Comparison of ENCODE assay signal across 32 cellular contexts in the genomic region with DNA sequence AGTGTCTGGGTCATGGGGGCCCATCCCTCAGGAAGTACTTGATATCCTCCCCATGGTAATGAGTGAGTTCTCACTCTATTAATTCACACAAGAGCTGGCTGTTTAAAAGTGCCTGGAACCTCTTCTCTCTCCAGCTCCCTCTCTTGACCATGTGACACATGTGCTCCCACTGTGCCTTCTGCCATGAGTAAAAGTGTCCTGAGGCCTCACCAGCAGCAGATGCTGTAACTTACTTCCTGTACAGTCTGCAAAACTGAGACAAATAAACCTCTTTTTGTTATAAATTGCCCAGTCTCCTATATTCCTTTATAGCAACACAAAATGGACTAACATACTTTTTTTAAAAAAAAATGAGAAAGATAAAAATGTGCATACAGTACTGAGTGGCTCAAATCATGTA. TPM values are rescaled to one million over a fixed set of nuclear protein-coding genes. Genes with fewer than 3 reads are reported as not detected.
DNase-seq lines count a peak whose midpoint lies in the region; ATAC-seq, FAIRE-seq and TF ChIP-seq lines count a peak whose summit lies in the region.
"Had no signal": no experiment of that assay in that cellular context is flagged by ENCODE, and none has a peak within 500 bp of the region (broad histone marks: within the 10 kb centered on the region; RNA-seq: fewer than 3 reads in every experiment).

No MANE protein-coding gene starts in this region.

- H3K9me3 Mint-ChIP-seq in natural killer cell: no peaks in the 10 kb centered on the region
- no peaks in the 10 kb centered on the region for H3K9me3 Mint-ChIP-seq in natural killer cell treated with Interleukin-12 subunit alpha and Interleukin-12 subunit beta and Interleukin-15 and Interleukin-18, amount 100 ng/mL, for 72 hours
- H3K9me3 Mint-ChIP-seq: activated CD4-positive, alpha-beta memory T cell treated with anti-CD3 and anti-CD28 coated beads for 36 hours; activated naive CD4-positive, alpha-beta T cell treated with anti-CD3 and anti-CD28 coated beads, Interleukin-2, amount 10 ng/mL, durations not matched to agents 7 days and 5 days; activated T-helper 1 cell treated with anti-CD3 and anti-CD28 coated beads, Interleukin-12 subunit alpha, Interleukin-12 subunit beta, Interleukin-2, Interleukin-4 antibody, amounts not matched to agents 30 ng/mL and 10 ng/mL and 1 ng/mL, durations not matched to agents 14 hours and 24 hours and 36 hours; nephron had no signal

- H2BK15ac ChIP-seq in H1 (ENCODE audit: low read length): no peak overlapping the region

- no peak overlapping the region for H4K5ac ChIP-seq in H1 (ENCODE audit: insufficient read length, low read depth, low read length)

- H3K4me3 ChIP-seq in NB4 (ENCODE audit: low read depth, low read length) (no peak overlapping the region), H1 (ENCODE audit: extremely low read depth in 1 of 4, insufficient read depth in 2 of 4, low read depth in 3 of 4, low read length in 4 of 4) (no peak overlapping the region)
- H3K4me3 ChIP-seq: BLaER1 treated with 17β-estradiol and CSF1 and Interleukin-3, amounts not matched to agents 10 nM and 100 nM; GM23248; lung; mucosa of descending colon; SJCRH30; tibial nerve had no signal

- H2BK5ac ChIP-seq in H1 (ENCODE audit: low read depth, low read length): no peak overlapping the region

- H3K27me3 ChIP-seq in H1 (replicated peaks in 1 of 4; ENCODE audit: control insufficient read depth in 3 of 4, extremely low read depth in 1 of 4, insufficient read depth in 3 of 4, low read length in 3 of 4): no peaks in the 10 kb centered on the region
- H3K27me3 ChIP-seq: BLaER1 treated with 17β-estradiol and CSF1 and Interleukin-3, amounts not matched to agents 10 nM and 100 nM; SJCRH30; tibial nerve had no signal

- H3K27ac ChIP-seq in H1 (ENCODE audit: low read depth, low read length): no peak overlapping the region
- H3K27ac ChIP-seq: BLaER1 treated with 17β-estradiol and CSF1 and Interleukin-3, amounts not matched to agents 10 nM and 100 nM; GM23248; HL-60; SJCRH30; tibial nerve had no signal

- H2AFZ ChIP-seq in H1 (ENCODE audit: low read length): no peak overlapping the region
- H2AFZ ChIP-seq: GM23248 had no signal

- no peak for TF ChIP-seq POLR2A in NB4 (IDR thresholded peaks at IDR 0.05; ENCODE audit: extremely low read depth, insufficient read length)
- no peak for TF ChIP-seq POLR2A in H1 (IDR thresholded peaks at IDR 0.05; ENCODE audit: control extremely low read depth in 1 of 2, low read depth in 2 of 2, low read length in 2 of 2)

- H2BK20ac ChIP-seq in H1 (ENCODE audit: low read length): no peak overlapping the region

- ATAC-seq in natural killer cell (no peak), GM18873 (IDR thresholded peaks at IDR 0.05; ENCODE audit: low FRiP score, unreplicated experiment) (no peak), SK-N-SH treated with all-trans-retinoic acid at 6 μM for 48 hours (no peak)
- no peak for ATAC-seq in natural killer cell treated with Interleukin-12 subunit alpha and Interleukin-12 subunit beta and Interleukin-15 and Interleukin-18, amount 100 ng/mL, for 72 hours
- ATAC-seq: mucosa of descending colon had no signal

- intact Hi-C loops in natural killer cell (cut with micrococcal nuclease): no loop called here

- H3K4me3 Mint-ChIP-seq in natural killer cell: no peak overlapping the region
- H3K4me3 Mint-ChIP-seq in natural killer cell treated with Interleukin-12 subunit alpha and Interleukin-12 subunit beta and Interleukin-15 and Interleukin-18, amount 100 ng/mL, for 72 hours: no peak overlapping the region
- H3K4me3 Mint-ChIP-seq: activated CD4-positive, alpha-beta memory T cell treated with anti-CD3 and anti-CD28 coated beads for 36 hours; activated naive CD4-positive, alpha-beta T cell treated with anti-CD3 and anti-CD28 coated beads, Interleukin-2, amount 10 ng/mL, durations not matched to agents 7 days and 5 days; activated T-helper 1 cell treated with anti-CD3 and anti-CD28 coated beads, Interleukin-12 subunit alpha, Interleukin-12 subunit beta, Interleukin-2, Interleukin-4 antibody, amounts not matched to agents 30 ng/mL and 10 ng/mL and 1 ng/mL, durations not matched to agents 14 hours and 24 hours and 36 hours; nephron had no signal

- CTCF ChIA-PET in H1 (lab: Charles Lee; ENCODE audit: partially characterized antibody): interaction anchor here (0.7 to 1.5 kb wide), 6 partner anchors 11 to 310 kb away, joined by 3 to 7 read pairs (median 4); no protein-coding TSS in a partner anchor

- TF ChIP-seq EP300 in H1 (IDR thresholded peaks at IDR 0.05; ENCODE audit: borderline replicate concordance in 1 of 2, low read depth in 2 of 2, low read length in 2 of 2): no peak

- TF ChIP-seq CTCF in natural killer cell (IDR thresholded peaks at IDR 0.05): no peak
- no peak for TF ChIP-seq CTCF in NB4 (IDR thresholded peaks at IDR 0.05; ENCODE audit: low read depth, low read length)
- no peak for TF ChIP-seq CTCF in H1 (IDR thresholded peaks at IDR 0.05; ENCODE audit: control extremely low read depth in 1 of 3, insufficient read depth in 1 of 3, low read depth in 1 of 3, low read length in 3 of 3)

- H3K79me2 ChIP-seq in H1 (ENCODE audit: control insufficient read depth in 1 of 2, insufficient read depth in 2 of 2, low read length in 2 of 2): peaks cover 58 to 99% of the 10 kb centered on the region in 2 experiments

- no peak overlapping the region for H2AK5ac ChIP-seq in H1 (ENCODE audit: low read depth, low read length)

- H3K56ac ChIP-seq in H1 (replicated peaks; ENCODE audit: insufficient read length, low read depth, low read length): no peak overlapping the region

- H4K91ac ChIP-seq in H1 (replicated peaks; ENCODE audit: insufficient read length, low read length): no peak overlapping the region

- peaks cover 24 to 25% of the 10 kb centered on the region in 2 experiments for H4K20me1 ChIP-seq in H1 (replicated peaks in 1 of 2; ENCODE audit: control insufficient read depth in 1 of 2, insufficient read depth in 2 of 2, low read length in 2 of 2)

- no peak overlapping the region for H3K4me2 ChIP-seq in H1 (ENCODE audit: insufficient read depth in 1 of 2, low read depth in 2 of 2, low read length in 2 of 2)

- no peak overlapping the region for H3K9ac ChIP-seq in H1 (replicated peaks in 1 of 4; ENCODE audit: extremely low read depth in 1 of 4, low read depth in 3 of 4, low read length in 3 of 4)
- H3K9ac ChIP-seq: BLaER1 treated with 17β-estradiol and CSF1 and Interleukin-3, amounts not matched to agents 10 nM and 100 nM; GM23248 had no signal

- no peak for TF ChIP-seq RAD21 in H1 (IDR thresholded peaks at IDR 0.05 in 1 of 2, conservative IDR thresholded peaks at IDR 0.05 in 1 of 2; ENCODE audit: low read depth in 2 of 2, low read length in 2 of 2)

- H3K79me1 ChIP-seq in H1 (ENCODE audit: low read depth, low read length): peaks cover 3% of the 10 kb centered on the region; the same call in 1 of the 2 replicates

- peaks cover 0 to 40% (median 8%) of the 10 kb centered on the region in 4 experiments; a peak in 5 of 8 replicates for H3K36me3 ChIP-seq in H1 (ENCODE audit: control insufficient read depth in 2 of 4, insufficient read depth in 4 of 4, low read length in 3 of 4)

- no peaks in the 10 kb centered on the region for H3K36me3 Mint-ChIP-seq in natural killer cell
- H3K36me3 Mint-ChIP-seq in natural killer cell treated with Interleukin-12 subunit alpha and Interleukin-12 subunit beta and Interleukin-15 and Interleukin-18, amount 100 ng/mL, for 72 hours: peaks cover 7% of the 10 kb centered on the region

- H3K14ac ChIP-seq in H1 (ENCODE audit: insufficient read length): no peak overlapping the region

- no peak overlapping the region for H4K8ac ChIP-seq in H1 (ENCODE audit: extremely low read depth, insufficient read depth, low read length)

- POLR2A ChIA-PET in H1 (lab: Charles Lee; ENCODE audit: partially characterized antibody): interaction anchor here (0.7 to 2.5 kb wide), 11 partner anchors 9 to 255 kb away, joined by 3 to 22 read pairs (median 4); a partner anchor contains a TSS

- H3K27ac Mint-ChIP-seq in natural killer cell: peak overlapping the region; percentile 36 to 45
- H3K27ac Mint-ChIP-seq in natural killer cell treated with Interleukin-12 subunit alpha and Interleukin-12 subunit beta and Interleukin-15 and Interleukin-18, amount 100 ng/mL, for 72 hours: no peak overlapping the region
- H3K27ac Mint-ChIP-seq: activated CD4-positive, alpha-beta memory T cell treated with anti-CD3 and anti-CD28 coated beads for 36 hours; activated naive CD4-positive, alpha-beta T cell treated with anti-CD3 and anti-CD28 coated beads, Interleukin-2, amount 10 ng/mL, durations not matched to agents 7 days and 5 days; activated T-helper 1 cell treated with anti-CD3 and anti-CD28 coated beads, Interleukin-12 subunit alpha, Interleukin-12 subunit beta, Interleukin-2, Interleukin-4 antibody, amounts not matched to agents 30 ng/mL and 10 ng/mL and 1 ng/mL, durations not matched to agents 14 hours and 24 hours and 36 hours had no signal

- no peak overlapping the region for H3K4ac ChIP-seq in H1 (replicated peaks; ENCODE audit: insufficient read length, low read depth, low read length)

- no peaks in the 10 kb centered on the region for H3K27me3 Mint-ChIP-seq in natural killer cell (ENCODE audit: low read depth in 2 of 2)
- no peaks in the 10 kb centered on the region for H3K27me3 Mint-ChIP-seq in natural killer cell treated with Interleukin-12 subunit alpha and Interleukin-12 subunit beta and Interleukin-15 and Interleukin-18, amount 100 ng/mL, for 72 hours
- H3K27me3 Mint-ChIP-seq: activated CD4-positive, alpha-beta memory T cell treated with anti-CD3 and anti-CD28 coated beads for 36 hours; activated naive CD4-positive, alpha-beta T cell treated with anti-CD3 and anti-CD28 coated beads, Interleukin-2, amount 10 ng/mL, durations not matched to agents 7 days and 5 days; brain had no signal

- no peak overlapping the region; the same call in 1 of the 2 replicates for H3K18ac ChIP-seq in H1 (ENCODE audit: extremely low read depth, low read length)

- FAIRE-seq in H1 (lab: Jason Lieb, UNC): no peak

- no peaks in the 10 kb centered on the region for H3K9me3 ChIP-seq in H1 (ENCODE audit: insufficient read depth in 2 of 2, low read depth in 1 of 2, low read length in 1 of 2)
- H3K9me3 ChIP-seq: BLaER1 treated with 17β-estradiol and CSF1 and Interleukin-3, amounts not matched to agents 10 nM and 100 nM; Caco-2; mucosa of descending colon; tibial nerve had no signal

- no peak overlapping the region for H2BK120ac ChIP-seq in H1 (replicated peaks; ENCODE audit: low read depth, low read length)

- H3K4me1 ChIP-seq in H1 (replicated peaks in 1 of 4; ENCODE audit: control insufficient read depth in 3 of 4, insufficient read depth in 4 of 4, low read length in 3 of 4): peaks cover 0 to 3% (median under 1%) of the 10 kb centered on the region in 4 experiments; a peak in 1 of 7 replicates
- H3K4me1 ChIP-seq: Caco-2 had no signal

- no peak overlapping the region for H2BK12ac ChIP-seq in H1 (ENCODE audit: low read depth, low read length)

- H3K4me1 Mint-ChIP-seq in natural killer cell: peaks cover 52 to 63% of the 10 kb centered on the region in 2 donors
- H3K4me1 Mint-ChIP-seq in natural killer cell treated with Interleukin-12 subunit alpha and Interleukin-12 subunit beta and Interleukin-15 and Interleukin-18, amount 100 ng/mL, for 72 hours (ENCODE audit: low read depth in 2 of 2): peaks cover 34 to 37% of the 10 kb centered on the region in 2 donors

- H3K23me2 ChIP-seq in H1 (ENCODE audit: low read depth, low read length): no peaks in the 10 kb centered on the region

- no peak for DNase-seq in natural killer cell
- no peak for DNase-seq in natural killer cell treated with Interleukin-12 subunit alpha and Interleukin-12 subunit beta and Interleukin-15 and Interleukin-18, amount 100 ng/mL, for 72 hours (ENCODE audit: low spot score)
- DNase-seq in NB4 (ENCODE audit: low read depth): peak; percentile 48
- no peak for DNase-seq in H1 (ENCODE audit: low read depth in 1 of 2, low spot score in 2 of 2)
- no peak for DNase-seq in activated CD4-positive, CD25-positive, alpha-beta regulatory T cell (lab: John Stamatoyannopoulos, UW)
- DNase-seq: activated CD4-positive, alpha-beta memory T cell treated with anti-CD3 and anti-CD28 coated beads for 36 hours; activated naive CD4-positive, alpha-beta T cell treated with anti-CD3 and anti-CD28 coated beads, Interleukin-2, amount 10 ng/mL, durations not matched to agents 7 days and 5 days; amniotic stem cell; Caco-2; cerebellar nuclear complex; dermis blood vessel endothelial cell; DND-41; foreskin melanocyte; GF-D8; GM23248; kidney glomerular epithelial cell; MM.1S; mucosa of descending colon; NCI-H1436; NCI-H2081 treated with DMSO at 0.1 percent for 48 hours; NCI-H748 treated with DMSO at 0.1 percent for 48 hours; SJCRH30; stimulated activated CD4-positive, alpha-beta T cell treated with anti-CD3 and anti-CD28 coated beads, Interleukin-4, amount 100 ng/mL, for 1 hour had no signal

- H3K23ac ChIP-seq in H1 (ENCODE audit: insufficient read length): no peak overlapping the region

RNA-seq across cellular contexts. Expression of a gene that starts 24.0 kb away (rescaled TPM):
- 100 to 1,000 TPM; 193 to 209 (median 202) TPM for total RNA-seq in natural killer cell
- total RNA-seq in natural killer cell treated with Interleukin-12 subunit alpha and Interleukin-12 subunit beta and Interleukin-15 and Interleukin-18, amount 100 ng/mL, for 72 hours: 100 to 1,000 TPM; 134 to 180 TPM
- 169 and 177 TPM in 2 replicates for total RNA-seq in H1 (2021; fragmentation: NEBNext Ultra II Directional; extraction: Animal tissue kit (Norgen Biotek cat#: 25700))
- polyA plus RNA-seq in H1 (2011; rRNA removed): 122 and 143 TPM in 2 replicates
- 114 TPM for polyA plus RNA-seq in H1 (2011; cell fraction: cytosol; rRNA removed)
- polyA plus RNA-seq in H1 (2011; cell fraction: nucleus; rRNA removed): 198 TPM
- polyA plus RNA-seq in H1 (2012, experiment 1 of 2): 83.0 to 113 TPM (median 95.2 TPM) in 4 replicates
- 8.8 TPM for polyA plus RNA-seq in H1 (2012, experiment 2 of 2)
- polyA plus RNA-seq in H1 (2013, experiment 1 of 2): 56.3 TPM
- 55.8 TPM for polyA plus RNA-seq in H1 (2013, experiment 2 of 2)
- 621 and 639 TPM in 2 replicates for polyA minus RNA-seq in H1 (2011; rRNA and poly(A)+ RNA removed)
- polyA minus RNA-seq in H1 (2011; cell fraction: cytosol; rRNA and poly(A)+ RNA removed): 162 TPM
- polyA minus RNA-seq in H1 (2011; cell fraction: nucleus; rRNA and poly(A)+ RNA removed): 259 TPM

Comparison
In these comparisons a context has a peak if more than half of its experiments do, and no peak if none do; other contexts are left out.
1. H3K27ac Mint-ChIP-seq: peak in natural killer cell (2 of 2); none in natural killer cell treated with Interleukin-12 subunit alpha and Interleukin-12 subunit beta and Interleukin-15 and Interleukin-18, amount 100 ng/mL, for 72 hours (0 of 2).